20 cellular contexts compared by ENCODE assay signal in genomic region chr4:55440786-55441185, GRCh38.
"Had no signal": no experiment of that assay in that cellular context is flagged by ENCODE, and none has a peak within 500 bp of the region (broad histone marks: within the 10 kb centered on the region; RNA-seq: fewer than 3 reads in every experiment).

No MANE protein-coding gene starts in this region.

- H3K4me1 Mint-ChIP-seq: neural crest cell had no signal

- H3K9me3 Mint-ChIP-seq: effector memory CD8-positive, alpha-beta T cell; neural crest cell had no signal

- H3K4me1 ChIP-seq: prostate gland, tibial nerve had no signal

- H3K27ac ChIP-seq: brain microvascular endothelial cell, gastroesophageal sphincter, prostate gland, skin epidermis, tibial nerve had no signal

- H3K4me3 Mint-ChIP-seq: effector memory CD8-positive, alpha-beta T cell; neural crest cell had no signal

- H3K27me3 Mint-ChIP-seq: effector memory CD8-positive, alpha-beta T cell had no signal

- H3K27me3 ChIP-seq: brain microvascular endothelial cell, gastroesophageal sphincter, tibial nerve had no signal

- ATAC-seq: effector memory CD8-positive, alpha-beta T cell; gastroesophageal sphincter; right cardiac atrium had no signal

- H3K9me3 ChIP-seq: gastroesophageal sphincter, prostate gland, tibial nerve had no signal

- DNase-seq: activated CD4-positive, alpha-beta T cell treated with anti-CD3 and anti-CD28 coated beads, Interleukin-2, amount 50 U/mL, for 4 hours; activated CD4-positive, CD25-positive, alpha-beta regulatory T cell treated with anti-CD3 and anti-CD28 coated beads, Interleukin-2, amount 50 U/mL, for 72 hours; anterior cingulate cortex; brain microvascular endothelial cell; cerebellar nuclear complex; dermis blood vessel endothelial cell; effector memory CD8-positive, alpha-beta T cell; erythroblast; midbrain; right cardiac atrium; stimulated activated CD4-positive, alpha-beta T cell treated with anti-CD3 and anti-CD28 coated beads, Interleukin-15, amount 100 ng/mL, for 24 hours; stimulated activated CD4-positive, alpha-beta T cell treated with anti-CD3 and anti-CD28 coated beads, Interleukin-4, amount 100 ng/mL, for 24 hours; stimulated activated naive CD4-positive, alpha-beta T cell treated with Interleukin-2 at 50 U/mL for 16 hours; substantia nigra; T1000 had no signal

- H3K4me3 ChIP-seq: gastroesophageal sphincter, prostate gland, skin epidermis, tibial nerve had no signal

- H3K36me3 ChIP-seq: prostate gland had no signal
